Comparison of ENCODE assay signal across 28 cellular contexts in genomic region chr10:51658075-51658474, GRCh38.
"Had no signal": no experiment of that assay in that cellular context is flagged by ENCODE, and none has a peak within 500 bp of the region (broad histone marks: within the 10 kb centered on the region; RNA-seq: fewer than 3 reads in every experiment).

No MANE protein-coding gene starts in this region.

- H3K4me3 Mint-ChIP-seq: activated B cell treated with CpG ODN at 0.5 μM for 24 hours; activated CD4-positive, alpha-beta memory T cell treated with anti-CD3 and anti-CD28 coated beads for 36 hours; activated naive CD4-positive, alpha-beta T cell treated with anti-CD3 and anti-CD28 coated beads, Interleukin-2, amount 10 ng/mL, durations not matched to agents 7 days and 5 days; activated naive CD8-positive, alpha-beta T cell; activated naive CD8-positive, alpha-beta T cell treated with anti-CD3 and anti-CD28 coated beads, Interleukin-2, amount 50 U/mL, for 24 hours; activated T-cell treated with anti-CD3 and anti-CD28 coated beads, Interleukin-2, amount 50 U/mL, for 4 hours had no signal

- H3K27me3 Mint-ChIP-seq: activated naive CD4-positive, alpha-beta T cell treated with anti-CD3 and anti-CD28 coated beads, Interleukin-2, amount 10 ng/mL, durations not matched to agents 7 days and 5 days had no signal

- H3K4me2 ChIP-seq: KMS-11 had no signal

- H3K9ac ChIP-seq: KMS-11 had no signal

- ATAC-seq: activated naive CD8-positive, alpha-beta T cell treated with anti-CD3 and anti-CD28 coated beads, Interleukin-2, amount 50 U/mL, for 24 hours; activated T-cell treated with anti-CD3 and anti-CD28 coated beads, Interleukin-2, amount 50 U/mL, for 4 hours; Panc1 had no signal

- H3K27ac Mint-ChIP-seq: activated B cell treated with CpG ODN at 0.5 μM for 24 hours; activated CD4-positive, alpha-beta memory T cell treated with anti-CD3 and anti-CD28 coated beads for 36 hours; activated naive CD4-positive, alpha-beta T cell treated with anti-CD3 and anti-CD28 coated beads, Interleukin-2, amount 10 ng/mL, durations not matched to agents 7 days and 5 days; activated naive CD8-positive, alpha-beta T cell; activated naive CD8-positive, alpha-beta T cell treated with anti-CD3 and anti-CD28 coated beads, Interleukin-2, amount 50 U/mL, for 24 hours had no signal

- H3K4me1 Mint-ChIP-seq: activated B cell treated with CpG ODN at 0.5 μM for 24 hours; activated naive CD4-positive, alpha-beta T cell treated with anti-CD3 and anti-CD28 coated beads, Interleukin-2, amount 10 ng/mL, durations not matched to agents 7 days and 5 days; activated naive CD8-positive, alpha-beta T cell treated with anti-CD3 and anti-CD28 coated beads, Interleukin-2, amount 50 U/mL, for 24 hours had no signal

- H3K27me3 ChIP-seq: brain microvascular endothelial cell had no signal

- H3K36me3 Mint-ChIP-seq: activated CD4-positive, alpha-beta memory T cell treated with anti-CD3 and anti-CD28 coated beads for 36 hours; activated naive CD4-positive, alpha-beta T cell treated with anti-CD3 and anti-CD28 coated beads, Interleukin-2, amount 10 ng/mL, durations not matched to agents 7 days and 5 days; activated naive CD8-positive, alpha-beta T cell had no signal

- DNase-seq: activated B cell treated with CpG ODN at 0.5 μM for 24 hours; activated CD4-positive, alpha-beta memory T cell treated with anti-CD3 and anti-CD28 coated beads for 36 hours; activated CD4-positive, alpha-beta T cell treated with anti-CD3 and anti-CD28 coated beads for 4 hours; activated CD4-positive, alpha-beta T cell treated with anti-CD3 and anti-CD28 coated beads, Interleukin-2, amount 50 U/mL, for 1 hour; activated CD4-positive, CD25-positive, alpha-beta regulatory T cell treated with anti-CD3 and anti-CD28 coated beads, Interleukin-2, amount 50 U/mL, for 72 hours; activated CD8-positive, alpha-beta memory T cell treated with anti-CD3 and anti-CD28 coated beads, Interleukin-2, amount 50 U/mL, for 4 hours; activated effector memory CD4-positive, alpha-beta T cell treated with Interleukin-2 at 50 U/mL for 16 hours; activated naive CD4-positive, alpha-beta T cell treated with anti-CD3 and anti-CD28 coated beads, Interleukin-2, amount 10 ng/mL, durations not matched to agents 7 days and 5 days; activated naive CD8-positive, alpha-beta T cell treated with anti-CD3 and anti-CD28 coated beads, Interleukin-2, amount 50 U/mL, for 24 hours; activated T-cell treated with anti-CD3 and anti-CD28 coated beads for 4 hours; activated T-cell treated with anti-CD3 and anti-CD28 coated beads, Interleukin-2, amount 50 U/mL, for 4 hours; anterior cingulate cortex; brain microvascular endothelial cell; NCI-H1092 treated with DMSO at 0.1 percent for 48 hours; NCI-H1417; NCI-H187 treated with DMSO at 0.1 percent for 48 hours; NCI-H2081 treated with DMSO at 0.1 percent for 48 hours; NCI-H345; NCI-H524 treated with DMSO at 0.1 percent for 48 hours; SHP77 treated with DMSO at 0.1 percent for 48 hours; SW 1271; T-helper 1 cell; T-helper 2 cell; T-helper 9 cell had no signal

- H3K9me3 Mint-ChIP-seq: activated B cell treated with CpG ODN at 0.5 μM for 24 hours; activated CD4-positive, alpha-beta memory T cell treated with anti-CD3 and anti-CD28 coated beads for 36 hours; activated naive CD4-positive, alpha-beta T cell treated with anti-CD3 and anti-CD28 coated beads, Interleukin-2, amount 10 ng/mL, durations not matched to agents 7 days and 5 days; activated naive CD8-positive, alpha-beta T cell treated with anti-CD3 and anti-CD28 coated beads, Interleukin-2, amount 50 U/mL, for 24 hours; activated T-cell treated with anti-CD3 and anti-CD28 coated beads, Interleukin-2, amount 50 U/mL, for 4 hours had no signal

- H3K36me3 ChIP-seq: brain microvascular endothelial cell had no signal

- H3K27ac ChIP-seq: brain microvascular endothelial cell, KMS-11, VCaP had no signal
